In genomic region chrX:131821945-131822622, GRCh38 we compare ENCODE assay signal across 8 cellular contexts.
DNase-seq lines count a peak whose midpoint lies in the region; ATAC-seq and TF ChIP-seq lines count a peak whose summit lies in the region.

No MANE protein-coding gene starts in this region.

- H3K36me3 Mint-ChIP-seq in Calu3 (ENCODE audit: insufficient read depth, unreplicated experiment): no peaks in the 10 kb centered on the region

- H3F3A ChIP-seq in PC-9 (ENCODE audit: insufficient read depth, low read depth): no peaks in the 10 kb centered on the region

- peaks cover under 1% of the 10 kb centered on the region for H3K9me3 Mint-ChIP-seq in Calu3 (ENCODE audit: low read depth, unreplicated experiment)

- intact Hi-C loops in left colon (cut with DNase I, micrococcal nuclease): no loop called here
- intact Hi-C loops in PC-9 (cut with micrococcal nuclease; ENCODE audit: unreplicated experiment): no loop called here
- intact Hi-C loops in Calu3 (cut with micrococcal nuclease; ENCODE audit: unreplicated experiment): no loop called here

- H3K9me3 ChIP-seq in PC-9 (ENCODE audit: insufficient read depth, low read depth): no peaks in the 10 kb centered on the region

- H3K79me2 ChIP-seq in PC-9 (ENCODE audit: low read depth): peaks cover 29% of the 10 kb centered on the region

- H3K9me2 ChIP-seq in PC-9 (ENCODE audit: insufficient read depth): no peaks in the 10 kb centered on the region

- no peaks in the 10 kb centered on the region for H3K4me1 Mint-ChIP-seq in Calu3 (ENCODE audit: low read depth, unreplicated experiment)

- CTCF ChIA-PET in HEK293T (lab: Yijun Ruan, JAX): interaction anchor here (0.7 to 0.8 kb wide), 2 partner anchors 9 to 18 kb away, joined by 3 read pairs; no protein-coding TSS in a partner anchor
- CTCF ChIA-PET in PC-9 (lab: Charles Lee): no interaction called here
- CTCF ChIA-PET in Calu3 (lab: Charles Lee): no interaction called here

- POLR2A ChIA-PET in HEK293T (lab: Yijun Ruan, JAX): interaction anchor here (0.9 kb wide), 1 partner anchor 75 kb away, joined by 3 read pairs; no protein-coding TSS in a partner anchor
- POLR2A ChIA-PET in PC-9 (lab: Charles Lee; ENCODE audit: unreplicated experiment): no interaction called here

- peak; percentile 94 for ATAC-seq in left colon

- H3K4me1 ChIP-seq in PC-9 (replicated peaks; ENCODE audit: insufficient read depth): peaks cover under 1% of the 10 kb centered on the region; the same call in 1 of the 2 replicates

- H3K4me3 Mint-ChIP-seq in Calu3 (ENCODE audit: low read depth, unreplicated experiment): no peak overlapping the region

- H3K4me3 ChIP-seq in WI38 (ENCODE audit: low read depth, low read length): peak overlapping the region; percentile 59
- H3K4me3 ChIP-seq in PC-9: no peak overlapping the region

- H3K27me3 Mint-ChIP-seq in Calu3 (ENCODE audit: unreplicated experiment): no peaks in the 10 kb centered on the region

- no peak overlapping the region for H3K27ac ChIP-seq in PC-9

- no TSS peak for BruUV-seq in PC-9 (replicated peaks; lab: Mats Ljungman, UMichigan)
- BruUV-seq in Calu3 (replicated peaks; lab: Mats Ljungman, UMichigan): no TSS peak

- no peak overlapping the region for H3K27ac Mint-ChIP-seq in Calu3 (ENCODE audit: unreplicated experiment)

- H3K36me3 ChIP-seq in PC-9 (ENCODE audit: low read depth): peaks cover 37% of the 10 kb centered on the region

- H3K27me3 ChIP-seq in PC-9 (ENCODE audit: insufficient read depth, low read depth): no peaks in the 10 kb centered on the region

- H3K4me2 ChIP-seq in PC-9: no peak overlapping the region

- TF ChIP-seq CTCF in WI38 (IDR thresholded peaks at IDR 0.05; ENCODE audit: low read depth, low read length) (no peak), PC-9 (conservative IDR thresholded peaks at IDR 0.05) (no peak), Calu3 (IDR thresholded peaks at IDR 0.05; ENCODE audit: unreplicated experiment) (no peak)

- no peak overlapping the region for H2AFZ ChIP-seq in PC-9

- DNase-seq in GM04504 (ENCODE audit: low read depth): peak; percentile 65
- DNase-seq in HEK293T (ENCODE audit: extremely low spot score): peak; percentile 51
- peak; percentile 72 to 75 for DNase-seq in left colon
- no peak for DNase-seq in mesenteric fat pad (ENCODE audit: low spot score)
- DNase-seq in PC-9: no peak
- DNase-seq in Calu3: no peak
- no peak for DNase-seq in cerebellum (ENCODE audit: low spot score)

- H4K20me1 ChIP-seq in PC-9 (ENCODE audit: insufficient read depth): no peaks in the 10 kb centered on the region

TF ChIP-seq in HEK293T, 16 proteins besides CTCF, POLR2A, EP300 and RAD21:
- TF ChIP-seq, protein P1, sequence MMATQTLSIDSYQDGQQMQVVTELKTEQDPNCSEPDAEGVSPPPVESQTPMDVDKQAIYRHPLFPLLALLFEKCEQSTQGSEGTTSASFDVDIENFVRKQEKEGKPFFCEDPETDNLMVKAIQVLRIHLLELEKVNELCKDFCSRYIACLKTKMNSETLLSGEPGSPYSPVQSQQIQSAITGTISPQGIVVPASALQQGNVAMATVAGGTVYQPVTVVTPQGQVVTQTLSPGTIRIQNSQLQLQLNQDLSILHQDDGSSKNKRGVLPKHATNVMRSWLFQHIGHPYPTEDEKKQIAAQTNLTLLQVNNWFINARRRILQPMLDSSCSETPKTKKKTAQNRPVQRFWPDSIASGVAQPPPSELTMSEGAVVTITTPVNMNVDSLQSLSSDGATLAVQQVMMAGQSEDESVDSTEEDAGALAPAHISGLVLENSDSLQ (IDR thresholded peaks at IDR 0.05): no peak
- no peak for TF ChIP-seq BHLHE40 (IDR thresholded peaks at IDR 0.05; ENCODE audit: borderline replicate concordance)
- TF ChIP-seq FOXA1 (IDR thresholded peaks at IDR 0.05): no peak
- TF ChIP-seq ZNF384 (IDR thresholded peaks at IDR 0.05): peak; percentile 100
- TF ChIP-seq ELF4 (IDR thresholded peaks at IDR 0.05): no peak

Comparison
In these comparisons a context has a peak if more than half of its experiments do, and no peak if none do; other contexts are left out.
1. DNase-seq: peak in GM04504 (single experiment), HEK293T (single experiment) and left colon (2 of 2); none in mesenteric fat pad (single experiment), PC-9 (0 of 2), Calu3 (single experiment) and cerebellum (single experiment).